In genomic region chr11:2385156-2386151, GRCh38 we compare ENCODE assay signal across 9 cellular contexts. TPM values are rescaled to one million over a fixed set of nuclear protein-coding genes. Genes with fewer than 3 reads are reported as not detected.
DNase-seq lines count a peak whose midpoint lies in the region; ATAC-seq, FAIRE-seq and TF ChIP-seq lines count a peak whose summit lies in the region.
"Had no signal": no experiment of that assay in that cellular context is flagged by ENCODE, and none has a peak within 500 bp of the region (broad histone marks: within the 10 kb centered on the region; RNA-seq: fewer than 3 reads in every experiment).

No MANE protein-coding gene starts in this region.

- H3K27me3 ChIP-seq in gastrocnemius medialis: no peaks in the 10 kb centered on the region

- H3K27ac ChIP-seq in angular gyrus (ENCODE audit: low read depth, low read length) (peak overlapping the region; percentile 83), gastrocnemius medialis (peak overlapping the region in 3 of 4 donors; percentile 29 to 89 (median 82))

- peaks cover 75 to 86% of the 10 kb centered on the region in 2 donors for H3K4me1 ChIP-seq in gastrocnemius medialis

- DNase-seq in GM18507 (ENCODE audit: extremely low spot score, insufficient read length, low read depth) (no peak), gastrocnemius medialis (no peak), mesenteric fat pad (ENCODE audit: low spot score) (no peak)

- H3K9me3 ChIP-seq in gastrocnemius medialis: no peaks in the 10 kb centered on the region

- intact Hi-C loops in gastrocnemius medialis (cut with DNase I; ENCODE audit: low total_unique reads): loop anchor here (10.0 kb wide), 1 partner anchor 621 kb away; the partner anchor contains the start of gene CTSD

- ATAC-seq in HG02678 (IDR thresholded peaks at IDR 0.05; ENCODE audit: unreplicated experiment) (peak; percentile 50), gastrocnemius medialis (no peak), GM18870 (IDR thresholded peaks at IDR 0.05; ENCODE audit: unreplicated experiment) (no peak), GM21717 (IDR thresholded peaks at IDR 0.05; ENCODE audit: unreplicated experiment) (no peak), HG03432 (IDR thresholded peaks at IDR 0.05; ENCODE audit: unreplicated experiment) (no peak)
- ATAC-seq: SK-N-SH treated with all-trans-retinoic acid at 6 μM for 48 hours had no signal

- peak; percentile 89 for FAIRE-seq in GM18507 (lab: Jason Lieb, UNC)

- TF ChIP-seq POLR2A in gastrocnemius medialis (IDR thresholded peaks at IDR 0.05): no peak

- H3K36me3 ChIP-seq in gastrocnemius medialis: no peaks in the 10 kb centered on the region

- in situ Hi-C loops in gastrocnemius medialis (cut with MboI; ENCODE audit: low sequenced_read_pairs in 4 of 4): no loop called here

- no peak for TF ChIP-seq CTCF in gastrocnemius medialis (IDR thresholded peaks at IDR 0.05 in 4 of 5, conservative IDR thresholded peaks at IDR 0.05 in 1 of 5)

- H3K4me3 ChIP-seq in gastrocnemius medialis: no peak overlapping the region

RNA-seq across cellular contexts. Expression of gene CD81, which starts 8.3 kb away (rescaled TPM):
- total RNA-seq in gastrocnemius medialis (10 to 100 TPM; 54.5 to 87.0 (median 66.8) TPM), mesenteric fat pad (723 TPM)

RNA-seq across cellular contexts. Expression of gene TSSC4, which starts 15.1 kb away (rescaled TPM):
- total RNA-seq in gastrocnemius medialis (10 to 100 TPM; 53.4 to 92.5 (median 76.8) TPM), mesenteric fat pad (55.2 TPM)

RNA-seq across cellular contexts. Expression of gene TRPM5, which starts 58.9 kb away (rescaled TPM):
- total RNA-seq in gastrocnemius medialis (not detected), mesenteric fat pad (not detected)

RNA-seq across cellular contexts. Expression of gene KCNQ1, which starts 59.4 kb away (rescaled TPM):
- total RNA-seq in gastrocnemius medialis (under 1 TPM; 0.15 to 1.00 (median 0.67) TPM), mesenteric fat pad (10.7 TPM)
